Comparison of ENCODE assay signal across 38 cellular contexts in the genomic region with DNA sequence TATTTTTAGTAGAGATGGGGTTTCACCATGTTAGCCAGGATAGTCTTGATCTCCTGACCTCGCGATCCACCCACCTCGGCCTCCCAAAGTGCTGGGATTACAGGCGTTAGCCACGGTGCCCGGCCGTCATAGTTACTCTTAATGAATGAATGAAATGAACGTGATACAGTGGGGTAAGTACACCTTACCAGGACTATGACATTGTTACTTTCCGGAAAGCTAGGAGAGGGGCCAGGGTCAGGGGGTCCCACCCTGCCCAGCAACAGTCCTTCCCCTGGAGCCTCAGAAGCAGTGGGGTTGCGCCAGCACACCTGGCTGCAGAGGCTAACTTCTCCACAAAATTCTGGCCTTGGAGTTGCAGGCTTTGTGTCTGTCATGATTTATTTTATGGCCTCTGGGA. TPM values are rescaled to one million over a fixed set of nuclear protein-coding genes. Genes with fewer than 3 reads are reported as not detected.
"Had no signal": no experiment of that assay in that cellular context is flagged by ENCODE, and none has a peak within 500 bp of the region (broad histone marks: within the 10 kb centered on the region; RNA-seq: fewer than 3 reads in every experiment).

No MANE protein-coding gene starts in this region.

- H3K4me1 ChIP-seq: Peyer's patch had no signal

- H3K9me3 Mint-ChIP-seq: activated B cell treated with CpG ODN at 0.5 μM for 24 hours; activated CD4-positive, alpha-beta memory T cell treated with anti-CD3 and anti-CD28 coated beads, Interleukin-2, amount 10 ng/mL, durations not matched to agents 7 days and 5 days; activated naive CD4-positive, alpha-beta T cell treated with anti-CD3 and anti-CD28 coated beads, Interleukin-2, amount 10 ng/mL, durations not matched to agents 7 days and 5 days; activated naive CD8-positive, alpha-beta T cell treated with anti-CD3 and anti-CD28 coated beads, Interleukin-2, amount 50 U/mL, for 24 hours; T-cell had no signal

- H3K27ac ChIP-seq: Peyer's patch, VCaP had no signal

- H3K36me3 ChIP-seq: Peyer's patch had no signal

- H3K4me3 Mint-ChIP-seq: activated B cell treated with CpG ODN at 0.5 μM for 24 hours; activated CD4-positive, alpha-beta memory T cell treated with anti-CD3 and anti-CD28 coated beads, Interleukin-2, amount 10 ng/mL, durations not matched to agents 7 days and 5 days; activated CD8-positive, alpha-beta memory T cell treated with anti-CD3 and anti-CD28 coated beads, Interleukin-2, amount 10 ng/mL, durations not matched to agents 7 days and 5 days; activated naive CD4-positive, alpha-beta T cell treated with anti-CD3 and anti-CD28 coated beads, Interleukin-2, amount 10 ng/mL, durations not matched to agents 7 days and 5 days; activated naive CD8-positive, alpha-beta T cell; activated naive CD8-positive, alpha-beta T cell treated with anti-CD3 and anti-CD28 coated beads, Interleukin-2, amount 50 U/mL, for 24 hours; brain; T-cell; T-helper 17 cell had no signal

- H3K27me3 ChIP-seq: Peyer's patch had no signal

- H3K4me3 ChIP-seq: Peyer's patch had no signal

- H3K27ac Mint-ChIP-seq: activated B cell treated with CpG ODN at 0.5 μM for 24 hours; activated CD4-positive, alpha-beta memory T cell treated with anti-CD3 and anti-CD28 coated beads, Interleukin-2, amount 10 ng/mL, durations not matched to agents 7 days and 5 days; activated CD8-positive, alpha-beta memory T cell treated with anti-CD3 and anti-CD28 coated beads, Interleukin-2, amount 10 ng/mL, durations not matched to agents 7 days and 5 days; activated naive CD4-positive, alpha-beta T cell treated with anti-CD3 and anti-CD28 coated beads, Interleukin-2, amount 10 ng/mL, durations not matched to agents 7 days and 5 days; activated naive CD8-positive, alpha-beta T cell; activated naive CD8-positive, alpha-beta T cell treated with anti-CD3 and anti-CD28 coated beads, Interleukin-2, amount 50 U/mL, for 24 hours; T-cell; T-helper 17 cell had no signal

- H3K36me3 Mint-ChIP-seq: activated CD8-positive, alpha-beta memory T cell treated with anti-CD3 and anti-CD28 coated beads, Interleukin-2, amount 10 ng/mL, durations not matched to agents 7 days and 5 days; activated naive CD4-positive, alpha-beta T cell treated with anti-CD3 and anti-CD28 coated beads, Interleukin-2, amount 10 ng/mL, durations not matched to agents 7 days and 5 days; activated naive CD8-positive, alpha-beta T cell; brain; T-cell had no signal

- ATAC-seq: activated CD8-positive, alpha-beta memory T cell treated with anti-CD3 and anti-CD28 coated beads, Interleukin-2, amount 10 ng/mL, durations not matched to agents 7 days and 5 days; activated naive CD8-positive, alpha-beta T cell treated with anti-CD3 and anti-CD28 coated beads, Interleukin-2, amount 50 U/mL, for 24 hours; PC-3; SK-N-SH treated with all-trans-retinoic acid at 6 μM for 48 hours; T-cell; T-helper 17 cell had no signal

- H3K4me1 Mint-ChIP-seq: activated B cell treated with CpG ODN at 0.5 μM for 24 hours; activated CD4-positive, alpha-beta memory T cell treated with anti-CD3 and anti-CD28 coated beads, Interleukin-2, amount 10 ng/mL, durations not matched to agents 7 days and 5 days; activated CD8-positive, alpha-beta memory T cell treated with anti-CD3 and anti-CD28 coated beads, Interleukin-2, amount 10 ng/mL, durations not matched to agents 7 days and 5 days; activated naive CD4-positive, alpha-beta T cell treated with anti-CD3 and anti-CD28 coated beads, Interleukin-2, amount 10 ng/mL, durations not matched to agents 7 days and 5 days; activated naive CD8-positive, alpha-beta T cell treated with anti-CD3 and anti-CD28 coated beads, Interleukin-2, amount 50 U/mL, for 24 hours; T-cell; T-helper 17 cell had no signal

- DNase-seq: activated B cell treated with CpG ODN at 0.5 μM for 24 hours; activated CD4-positive, alpha-beta memory T cell treated with anti-CD3 and anti-CD28 coated beads, Interleukin-2, amount 10 ng/mL, durations not matched to agents 7 days and 5 days; activated CD4-positive, alpha-beta T cell treated with anti-CD3 and anti-CD28 coated beads for 4 hours; activated CD4-positive, CD25-positive, alpha-beta regulatory T cell treated with anti-CD3 and anti-CD28 coated beads, Interleukin-2, amount 50 U/mL, for 72 hours; activated CD8-positive, alpha-beta memory T cell treated with anti-CD3 and anti-CD28 coated beads for 24 hours; activated CD8-positive, alpha-beta memory T cell treated with anti-CD3 and anti-CD28 coated beads, Interleukin-2, amount 10 ng/mL, durations not matched to agents 7 days and 5 days; activated CD8-positive, alpha-beta memory T cell treated with anti-CD3 and anti-CD28 coated beads, Interleukin-2, amount 50 U/mL, for 48 hours; activated effector memory CD4-positive, alpha-beta T cell treated with Interleukin-2 at 50 U/mL for 16 hours; activated naive CD4-positive, alpha-beta T cell treated with anti-CD3 and anti-CD28 coated beads, Interleukin-2, amount 10 ng/mL, durations not matched to agents 7 days and 5 days; activated naive CD8-positive, alpha-beta T cell treated with anti-CD3 and anti-CD28 coated beads, Interleukin-2, amount 50 U/mL, for 24 hours; activated T-cell treated with anti-CD3 and anti-CD28 coated beads, Interleukin-2, amount 50 U/mL, for 48 hours; anterior cingulate cortex; Kasumi-1; KG1; MM.1S; MV-4-11; NCI-H1092; NCI-H1436 treated with DMSO at 0.1 percent for 48 hours; NCI-H1694 treated with DMSO at 0.1 percent for 48 hours; NCI-H2029; NCI-H345; NCI-H510A; NCI-H526; NCI-H748 treated with DMSO at 0.1 percent for 48 hours; NK-92 treated with Interleukin-12 subunit alpha and Interleukin-12 subunit beta, amount 100 ng/mL, for 24 hours; PC-3; RPMI8226; SIG-M5; T-cell; T-helper 17 cell; T-helper 9 cell had no signal

- H3K27me3 Mint-ChIP-seq: activated naive CD8-positive, alpha-beta T cell had no signal

- H3K9me3 ChIP-seq: Peyer's patch had no signal

RNA-seq across cellular contexts. Expression of gene VSTM4, which starts 21.4 kb away (rescaled TPM):
- total RNA-seq: activated B cell treated with CpG ODN at 0.5 μM for 24 hours, PC-3, SK-MEL-5, T-helper 17 cell had no signal

RNA-seq across cellular contexts. Expression of gene FAM170B, which starts 39.9 kb away (rescaled TPM):
- total RNA-seq: activated B cell treated with CpG ODN at 0.5 μM for 24 hours; activated CD8-positive, alpha-beta memory T cell treated with anti-CD3 and anti-CD28 coated beads, Interleukin-2, amount 10 ng/mL, durations not matched to agents 7 days and 5 days; bronchial epithelial cell; PC-3; Peyer's patch; SK-MEL-5; T-helper 17 cell had no signal
